25 cellular contexts compared by ENCODE assay signal in genomic region chr11:96481806-96482592, GRCh38.
A peak's percentile ranks its signal among the peaks of the same experiment; 100 is the strongest.
DNase-seq lines count a peak whose midpoint lies in the region; ATAC-seq, FAIRE-seq and TF ChIP-seq lines count a peak whose summit lies in the region.
"Had no signal": no experiment of that assay in that cellular context is flagged by ENCODE, and none has a peak within 500 bp of the region (broad histone marks: within the 10 kb centered on the region; RNA-seq: fewer than 3 reads in every experiment).

No MANE protein-coding gene starts in this region.

- H3K9me3 Mint-ChIP-seq in nephron progenitor cell = peaks cover 24% of the 10 kb centered on the region

- no peaks in the 10 kb centered on the region for H3K27me3 ChIP-seq in K562 (ENCODE audit: control insufficient read depth in 2 of 2, insufficient read depth in 2 of 2, low read length in 2 of 2)
- H3K27me3 ChIP-seq in left ventricle myocardium inferior (ENCODE audit: low read depth) = no peaks in the 10 kb centered on the region
- H3K27me3 ChIP-seq in spleen (replicated peaks in 1 of 7) = peaks cover 0 to 8% (median 0%) of the 10 kb centered on the region in 7 donors
- no peaks in the 10 kb centered on the region for H3K27me3 ChIP-seq in smooth muscle cell (ENCODE audit: low read depth)

- TF ChIP-seq EP300 in K562 (IDR thresholded peaks at IDR 0.05; ENCODE audit: low read length) = no peak

- TF ChIP-seq POLR2A in K562 (conservative IDR thresholded peaks at IDR 0.05) (no peak), spleen (IDR thresholded peaks at IDR 0.05) (no peak)

- TF ChIP-seq CTCF in K562 (IDR thresholded peaks at IDR 0.05 in 2 of 3, conservative IDR thresholded peaks at IDR 0.05 in 1 of 3; ENCODE audit: insufficient read depth in 2 of 3, low read depth in 1 of 3, low read length in 3 of 3) = no peak
- TF ChIP-seq CTCF in left ventricle myocardium inferior (IDR thresholded peaks at IDR 0.05; ENCODE audit: borderline replicate concordance) = no peak
- no peak for TF ChIP-seq CTCF in spleen (IDR thresholded peaks at IDR 0.05 in 8 of 11, conservative IDR thresholded peaks at IDR 0.05 in 3 of 11)
- TF ChIP-seq CTCF in smooth muscle cell (IDR thresholded peaks at IDR 0.05; ENCODE audit: borderline replicate concordance, insufficient read depth, poor library complexity, severe bottlenecking) = no peak
- TF ChIP-seq CTCF in nephron progenitor cell (IDR thresholded peaks at IDR 0.05) = no peak

- no peak overlapping the region for H3K27ac Mint-ChIP-seq in nephron progenitor cell
- H3K27ac Mint-ChIP-seq: CD4-positive, CD25-positive, alpha-beta regulatory T cell had no signal

- H3K9me3 ChIP-seq in K562 (replicated peaks; ENCODE audit: control insufficient read depth, insufficient read depth, low read depth, low read length) (no peaks in the 10 kb centered on the region; the same call in 1 of the 2 replicates), left ventricle myocardium inferior (replicated peaks) (peaks cover 20% of the 10 kb centered on the region), spleen (peaks cover 0 to 12% (median 6%) of the 10 kb centered on the region in 8 donors), smooth muscle cell (replicated peaks; ENCODE audit: low read depth) (no peaks in the 10 kb centered on the region)

- no peak overlapping the region for H3K4me3 Mint-ChIP-seq in nephron progenitor cell
- H3K4me3 Mint-ChIP-seq: CD4-positive, CD25-positive, alpha-beta regulatory T cell had no signal

- peaks cover 17% of the 10 kb centered on the region for H3K79me2 ChIP-seq in K562 (ENCODE audit: control insufficient read depth, insufficient read depth, low read length)
- no peaks in the 10 kb centered on the region for H3K79me2 ChIP-seq in smooth muscle cell (ENCODE audit: low read depth)

- 35% methylated on average over 3 of the region's 3 CpGs for WGBS in K562 (ENCODE audit: insufficient coverage, low coverage, missing lambda C conversion rate)
- 60 to 75% (median 68%) methylated on average over 3 of the region's 3 CpGs for WGBS in spleen, 5 donors
- 90% methylated on average over 3 of the region's 3 CpGs for WGBS in smooth muscle cell (ENCODE audit: low lambda C conversion rate)

- ATAC-seq in Right ventricle myocardium inferior = peak; percentile 80
- ATAC-seq in K562 = peak; percentile 14; the same call in 1 of the 3 replicates
- no peak for ATAC-seq in left colon
- ATAC-seq: PC-3 had no signal

- H3F3A ChIP-seq in smooth muscle cell (ENCODE audit: low read depth) = no peaks in the 10 kb centered on the region

- H4K20me1 ChIP-seq in K562 (replicated peaks; ENCODE audit: control insufficient read depth, insufficient read depth, low read length) (no peaks in the 10 kb centered on the region), smooth muscle cell (ENCODE audit: low read depth) (no peaks in the 10 kb centered on the region)

- no peak for DNase-seq in Right ventricle myocardium inferior (ENCODE audit: missing footprints)
- no peak for DNase-seq in cardiac septum (ENCODE audit: low spot score)
- DNase-seq in K562 (ENCODE audit: extremely low read depth in 1 of 4, low spot score in 3 of 4) = no peak
- DNase-seq in left ventricle myocardium inferior = no peak
- no peak for DNase-seq in spleen
- no peak for DNase-seq in left colon
- no peak for DNase-seq in smooth muscle cell (lab: John Stamatoyannopoulos, UW; ENCODE audit: unreplicated experiment)
- no peak for DNase-seq in nephron progenitor cell
- DNase-seq: 8988T; CD4-positive, CD25-positive, alpha-beta regulatory T cell; DMS153; DND-41; Kasumi-1; MV-4-11; NCI-H1105; NCI-H1436 treated with DMSO at 0.1 percent for 48 hours; NCI-H187 treated with DMSO at 0.1 percent for 48 hours; NCI-H2171 treated with DMSO at 0.1 percent for 48 hours; NCI-H524 treated with DMSO at 0.1 percent for 48 hours; NCI-H774; PC-3; SHP77 had no signal

- peaks cover 0 to 24% of the 10 kb centered on the region in 2 experiments; a peak in 4 of 5 replicates for H3K4me1 ChIP-seq in K562 (replicated peaks in 1 of 2; ENCODE audit: control insufficient read depth in 2 of 2, insufficient read depth in 2 of 2, low read length in 2 of 2)
- peaks cover 27% of the 10 kb centered on the region for H3K4me1 ChIP-seq in left ventricle myocardium inferior
- peaks cover 0 to 25% (median 8%) of the 10 kb centered on the region in 6 donors for H3K4me1 ChIP-seq in spleen
- no peaks in the 10 kb centered on the region for H3K4me1 ChIP-seq in smooth muscle cell (ENCODE audit: low read depth)

- peaks cover 8% of the 10 kb centered on the region for H3K36me3 Mint-ChIP-seq in nephron progenitor cell (ENCODE audit: low read depth)
- H3K36me3 Mint-ChIP-seq: CD4-positive, CD25-positive, alpha-beta regulatory T cell had no signal

- H3K36me3 ChIP-seq in K562 (ENCODE audit: control insufficient read depth, insufficient read depth, low read length) (peaks cover 6% of the 10 kb centered on the region; the same call in 1 of the 3 replicates), left ventricle myocardium inferior (no peaks in the 10 kb centered on the region), spleen (no peaks in the 10 kb centered on the region), smooth muscle cell (ENCODE audit: low read depth) (no peaks in the 10 kb centered on the region)

- peaks cover 37% of the 10 kb centered on the region for H3K4me1 Mint-ChIP-seq in nephron progenitor cell
- H3K4me1 Mint-ChIP-seq: CD4-positive, CD25-positive, alpha-beta regulatory T cell had no signal

- H3K27me3 Mint-ChIP-seq in nephron progenitor cell (ENCODE audit: low read depth, poor library complexity) = no peaks in the 10 kb centered on the region

- H3K4me2 ChIP-seq in K562 (ENCODE audit: insufficient read depth, low read length) = no peak overlapping the region
- H3K4me2 ChIP-seq in smooth muscle cell = no peak overlapping the region

- no peak overlapping the region for H3K9ac ChIP-seq in K562 (ENCODE audit: insufficient read depth in 1 of 2, low read depth in 2 of 2, low read length in 2 of 2)
- no peak overlapping the region for H3K9ac ChIP-seq in smooth muscle cell (ENCODE audit: low read depth)

- CTCF ChIA-PET in K562 (lab: Yijun Ruan, JAX; ENCODE audit: low intra/inter-chr PET ratio) = no interaction called here

- FAIRE-seq in K562 (lab: Jason Lieb, UNC) = no peak
- FAIRE-seq: GM19239, H54 had no signal

- no TSS peak for BruUV-seq in K562 (replicated peaks; lab: Mats Ljungman, UMichigan)

- POLR2A ChIA-PET in K562 (lab: Yijun Ruan, JAX) = no interaction called here

- H3K27ac ChIP-seq in K562 (ENCODE audit: extremely low read depth, low read depth, low read length) = peak overlapping the region; percentile 51; the same call in 1 of the 3 replicates
- peak overlapping the region; percentile 55 for H3K27ac ChIP-seq in left ventricle myocardium inferior (replicated peaks)
- H3K27ac ChIP-seq in spleen = peak overlapping the region in 7 of 8 donors; percentile 21 to 70 (median 64)
- H3K27ac ChIP-seq in smooth muscle cell (ENCODE audit: low read depth) = no peak overlapping the region
- H3K27ac ChIP-seq: HL-60 had no signal

- no peaks in the 10 kb centered on the region for H3K9me1 ChIP-seq in K562 (ENCODE audit: control insufficient read depth, insufficient read depth, low read length)

- H3K4me3 ChIP-seq in K562 (no peak overlapping the region), left ventricle myocardium inferior (no peak overlapping the region), spleen (no peak overlapping the region), smooth muscle cell (no peak overlapping the region)

- H2AFZ ChIP-seq in K562 (ENCODE audit: low read depth, low read length) = no peak overlapping the region
- H2AFZ ChIP-seq in smooth muscle cell (ENCODE audit: low read depth) = no peak overlapping the region

- TF ChIP-seq RAD21 in K562 (CRISPR knock-in tag; conservative IDR thresholded peaks at IDR 0.05 in 1 of 2, IDR thresholded peaks at IDR 0.05 in 1 of 2) = no peak

- intact Hi-C loops in Right ventricle myocardium inferior (cut with DNase I) (no loop called here), cardiac septum (cut with DNase I) (loop anchor here (10.0 kb wide), 1 partner anchor 143 kb away; no protein-coding TSS in a partner anchor), K562 (cut with micrococcal nuclease) (no loop called here), left ventricle myocardium inferior (cut with micrococcal nuclease) (no loop called here), spleen (cut with DNase I; ENCODE audit: low total_unique reads) (no loop called here), left colon (cut with DNase I, micrococcal nuclease) (no loop called here)

- in situ Hi-C loops in K562 (cut with MboI) = no loop called here

TF ChIP-seq in K562, 482 proteins besides CTCF, POLR2A, EP300 and RAD21:
- 0 out of 2 replicates have a peak, but pooled peaks have one; percentile 18 for TF ChIP-seq NFIC (IDR thresholded peaks at IDR 0.05)
- no peak for TF ChIP-seq NFRKB (IDR thresholded peaks at IDR 0.05; ENCODE audit: low read depth)
- peak; percentile 51 for TF ChIP-seq MEIS2 (IDR thresholded peaks at IDR 0.05; ENCODE audit: partially characterized antibody)
- no peak for TF ChIP-seq PBX2 (CRISPR knock-in tag; IDR thresholded peaks at IDR 0.05; ENCODE audit: low read depth)
- TF ChIP-seq PBX2 (tag; conservative IDR thresholded peaks at IDR 0.05; ENCODE audit: low read depth) = peak; percentile 82
- no peak for TF ChIP-seq BCOR (IDR thresholded peaks at IDR 0.05)
- 0 out of 4 replicates have a peak, but pooled peaks have one; percentile 18 to 20 for TF ChIP-seq KDM1A (IDR thresholded peaks at IDR 0.05)
- TF ChIP-seq MTA3 (IDR thresholded peaks at IDR 0.05; ENCODE audit: borderline replicate concordance) = no peak
